Comparison of ENCODE assay signal across 25 cellular contexts in genomic region chr12:51749986-51750317, GRCh38.
"Had no signal": no experiment of that assay in that cellular context is flagged by ENCODE, and none has a peak within 500 bp of the region (broad histone marks: within the 10 kb centered on the region; RNA-seq: fewer than 3 reads in every experiment).

No MANE protein-coding gene starts in this region.

- H3K36me3 Mint-ChIP-seq: immature natural killer cell; naive B cell; natural killer cell treated with Interleukin-12 subunit alpha and Interleukin-12 subunit beta and Interleukin-15 and Interleukin-18, amount 100 ng/mL, for 72 hours; stimulated activated naive B cell treated with anti-CD40 and anti-IgM and Interleukin-4, amounts not matched to agents 10 μg/mL and 1 μg/mL and 100 μg/mL, for 72 hours; type B pancreatic cell had no signal

- ATAC-seq: left ventricle myocardium superior; lower lobe of right lung; natural killer cell treated with Interleukin-12 subunit alpha and Interleukin-12 subunit beta and Interleukin-15 and Interleukin-18, amount 100 ng/mL, for 72 hours; sciatic nerve; stimulated activated naive B cell treated with anti-CD40 and anti-IgM and Interleukin-4, amounts not matched to agents 10 μg/mL and 1 μg/mL and 100 μg/mL, for 72 hours; stimulated activated naive CD8-positive, alpha-beta T cell treated with anti-CD3 and anti-CD28 coated beads, Interleukin-15, Interleukin-2, amounts not matched to agents 100 U/mL and 50 U/mL, for 24 hours had no signal

- H3K27ac Mint-ChIP-seq: immature natural killer cell; naive B cell; natural killer cell treated with Interleukin-12 subunit alpha and Interleukin-12 subunit beta and Interleukin-15 and Interleukin-18, amount 100 ng/mL, for 72 hours; progenitor cell of endocrine pancreas; stimulated activated naive B cell treated with anti-CD40 and anti-IgM and Interleukin-4, amounts not matched to agents 10 μg/mL and 1 μg/mL and 100 μg/mL, for 72 hours; type B pancreatic cell had no signal

- H3K4me1 Mint-ChIP-seq: immature natural killer cell; naive B cell; stimulated activated naive B cell treated with anti-CD40 and anti-IgM and Interleukin-4, amounts not matched to agents 10 μg/mL and 1 μg/mL and 100 μg/mL, for 72 hours had no signal

- H3K4me3 Mint-ChIP-seq: immature natural killer cell; naive B cell; natural killer cell treated with Interleukin-12 subunit alpha and Interleukin-12 subunit beta and Interleukin-15 and Interleukin-18, amount 100 ng/mL, for 72 hours; stimulated activated naive B cell treated with anti-CD40 and anti-IgM and Interleukin-4, amounts not matched to agents 10 μg/mL and 1 μg/mL and 100 μg/mL, for 72 hours; type B pancreatic cell had no signal

- H3K27ac ChIP-seq: lower lobe of right lung, ovary, right atrium auricular region, skin epidermis, stomach, thoracic aorta, tibial artery, uterus had no signal

- H3K9me3 Mint-ChIP-seq: immature natural killer cell; naive B cell; natural killer cell treated with Interleukin-12 subunit alpha and Interleukin-12 subunit beta and Interleukin-15 and Interleukin-18, amount 100 ng/mL, for 72 hours; stimulated activated naive B cell treated with anti-CD40 and anti-IgM and Interleukin-4, amounts not matched to agents 10 μg/mL and 1 μg/mL and 100 μg/mL, for 72 hours; type B pancreatic cell had no signal

- FAIRE-seq: islet of Langerhans, kidney had no signal

- DNase-seq: immature natural killer cell; kidney; left ventricle myocardium superior; lower lobe of right lung; mammary epithelial cell; mesenchymal stem cell; naive B cell; ovary; stimulated activated CD4-positive, alpha-beta T cell treated with anti-CD3 and anti-CD28 coated beads, Interleukin-12 subunit alpha, Interleukin-12 subunit beta, amount 100 ng/mL, for 4 hours; stimulated activated CD4-positive, alpha-beta T cell treated with anti-CD3 and anti-CD28 coated beads, Interleukin-15, amount 100 ng/mL, for 24 hours; stimulated activated CD4-positive, alpha-beta T cell treated with anti-CD3 and anti-CD28 coated beads, Interleukin-2, amount 100 ng/mL, for 24 hours; stimulated activated CD4-positive, alpha-beta T cell treated with anti-CD3 and anti-CD28 coated beads, Interleukin-4, amount 100 ng/mL, for 1 hour; stimulated activated naive B cell treated with anti-CD40 and anti-IgM and Interleukin-4, amounts not matched to agents 10 μg/mL and 1 μg/mL and 100 μg/mL, for 72 hours; stimulated activated naive CD8-positive, alpha-beta T cell treated with anti-CD3 and anti-CD28 coated beads, Interleukin-15, Interleukin-2, amounts not matched to agents 100 U/mL and 50 U/mL, for 24 hours; stomach; tibial artery; uterus had no signal

- H3K27me3 Mint-ChIP-seq: progenitor cell of endocrine pancreas, type B pancreatic cell had no signal
